In genomic region chr19:14127929-14128509, GRCh38 we compare ENCODE assay signal across 1 cellular context.
TF ChIP-seq lines count a peak whose summit lies in the region.

No MANE protein-coding gene starts in this region.

TF ChIP-seq in HepG2, 621 proteins besides CTCF, POLR2A, EP300 and RAD21:
- TF ChIP-seq PBX2 (CRISPR knock-in tag; IDR thresholded peaks at IDR 0.05): peak; percentile 78
- TF ChIP-seq FOXJ3 (CRISPR knock-in tag; IDR thresholded peaks at IDR 0.05; ENCODE audit: borderline replicate concordance): no peak
- no peak for TF ChIP-seq ZBTB49 (CRISPR knock-in tag; IDR thresholded peaks at IDR 0.05; ENCODE audit: borderline replicate concordance)
- TF ChIP-seq ZFP36L2 (CRISPR knock-in tag; IDR thresholded peaks at IDR 0.05): no peak
